ENCODE assay signal across 11 cellular contexts in genomic region chr5:125140855-125141254, GRCh38.
DNase-seq lines count a peak whose midpoint lies in the region; ATAC-seq and TF ChIP-seq lines count a peak whose summit lies in the region.
"Had no signal": no experiment of that assay in that cellular context is flagged by ENCODE, and none has a peak within 500 bp of the region (broad histone marks: within the 10 kb centered on the region; RNA-seq: fewer than 3 reads in every experiment).

No MANE protein-coding gene starts in this region.

- DNase-seq in AG09319 (ENCODE audit: extremely low read depth, low read depth) (peak; percentile 90), HuH-7 (ENCODE audit: low spot score) (peak; percentile 16), astrocyte of the spinal cord (ENCODE audit: low read depth, low spot score) (peak; percentile 68), lung microvascular endothelial cell (ENCODE audit: low read depth in 2 of 2) (peak; percentile 52 to 88), cerebellar cortex (ENCODE audit: low spot score) (no peak), NCI-H1694 treated with DMSO at 0.1 percent for 48 hours (lab: John Stamatoyannopoulos, UW) (no peak)
- DNase-seq: activated CD8-positive, alpha-beta memory T cell treated with anti-CD3 and anti-CD28 coated beads for 24 hours; NCI-H1105 treated with DMSO at 0.1 percent for 48 hours had no signal

- TF ChIP-seq CTCF in AG09319 (IDR thresholded peaks at IDR 0.05; ENCODE audit: low read depth, low read length) (no peak), astrocyte of the spinal cord (IDR thresholded peaks at IDR 0.05; ENCODE audit: low read depth, low read length) (no peak)

- no peak overlapping the region for H3K4me3 ChIP-seq in astrocyte of the spinal cord (ENCODE audit: low read depth, low read length)
- H3K4me3 ChIP-seq: ascending aorta had no signal

- ATAC-seq in HG03159 (IDR thresholded peaks at IDR 0.05; ENCODE audit: unreplicated experiment) (no peak), GM21576 (IDR thresholded peaks at IDR 0.05; ENCODE audit: unreplicated experiment) (no peak)

- in situ Hi-C loops in astrocyte of the spinal cord (cut with HindIII; ENCODE audit: low sequenced_read_pairs), result no loop called here

Comparison
In these comparisons a context has a peak if more than half of its experiments do, and no peak if none do; other contexts are left out.
1. DNase-seq: peak in AG09319 (single experiment), HuH-7 (single experiment), astrocyte of the spinal cord (single experiment) and lung microvascular endothelial cell (2 of 2); none in cerebellar cortex (single experiment) and NCI-H1694 treated with DMSO at 0.1 percent for 48 hours (single experiment).